In the genomic region with DNA sequence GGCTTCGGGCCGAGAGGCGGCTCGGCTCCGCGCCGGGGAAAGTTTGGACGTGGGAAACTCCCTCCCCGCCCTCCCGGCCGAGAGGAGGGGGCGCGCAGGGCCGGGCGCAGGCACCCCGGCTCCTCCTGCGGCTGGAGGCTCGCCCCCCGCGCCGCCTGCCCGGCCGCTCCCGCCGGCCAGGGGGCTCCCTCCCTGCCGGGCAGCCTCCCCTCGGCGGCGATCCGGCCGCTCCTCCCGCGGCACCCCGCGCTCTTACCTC, we compare ENCODE assay signal across 12 cellular contexts. TPM values are rescaled to one million over a fixed set of nuclear protein-coding genes. Genes with fewer than 3 reads are reported as not detected.
DNase-seq lines count a peak whose midpoint lies in the region; ATAC-seq and TF ChIP-seq lines count a peak whose summit lies in the region.
"Had no signal": no experiment of that assay in that cellular context is flagged by ENCODE, and none has a peak within 500 bp of the region (broad histone marks: within the 10 kb centered on the region; RNA-seq: fewer than 3 reads in every experiment).

No MANE protein-coding gene starts in this region.

- H3K27me3 ChIP-seq in GM23248 (replicated peaks; ENCODE audit: insufficient read depth) (peaks cover 86% of the 10 kb centered on the region), SJCRH30 (peaks cover 85% of the 10 kb centered on the region), suprapubic skin (peaks cover 83% of the 10 kb centered on the region)

- H3K4me1 ChIP-seq in GM23248 (ENCODE audit: insufficient read depth) = no peaks in the 10 kb centered on the region
- no peaks in the 10 kb centered on the region for H3K4me1 ChIP-seq in SJCRH30
- H3K4me1 ChIP-seq in suprapubic skin = peaks cover 48% of the 10 kb centered on the region

- 0 to 3% methylated on average over 1 to 21 of the region's 35 CpGs for WGBS in GM23248 (ENCODE audit: low coverage in 1 of 2, low lambda C conversion rate in 2 of 2, missing lambda C conversion rate in 2 of 2), 2 experiments
- no CpG with 5 or more reads among the region's 35 CpGs for WGBS in suprapubic skin

- H3F3A ChIP-seq in GM23248 (ENCODE audit: insufficient read depth) = no peaks in the 10 kb centered on the region

- H3K27ac ChIP-seq in GM23248 = no peak overlapping the region
- H3K27ac ChIP-seq in SJCRH30 = no peak overlapping the region
- no peak overlapping the region for H3K27ac ChIP-seq in suprapubic skin
- H3K27ac ChIP-seq: left lung, SK-N-MC had no signal

- no peak overlapping the region for H3K27ac Mint-ChIP-seq in activated naive CD4-positive, alpha-beta T cell treated with anti-CD3 and anti-CD28 coated beads, Interleukin-2, amount 50 U/mL, for 72 hours
- H3K27ac Mint-ChIP-seq: stimulated activated memory B cell treated with anti-CD40 and anti-IgM and Interleukin-4, amounts not matched to agents 10 μg/mL and 1 μg/mL and 100 μg/mL, for 72 hours had no signal

- TF ChIP-seq CTCF in suprapubic skin (IDR thresholded peaks at IDR 0.05) = no peak

- TF ChIP-seq EP300 in suprapubic skin (IDR thresholded peaks at IDR 0.05) = no peak

- no peaks in the 10 kb centered on the region for H3K9me3 Mint-ChIP-seq in activated naive CD4-positive, alpha-beta T cell treated with anti-CD3 and anti-CD28 coated beads, Interleukin-2, amount 50 U/mL, for 72 hours
- H3K9me3 Mint-ChIP-seq: stimulated activated memory B cell treated with anti-CD40 and anti-IgM and Interleukin-4, amounts not matched to agents 10 μg/mL and 1 μg/mL and 100 μg/mL, for 72 hours had no signal

- no peaks in the 10 kb centered on the region for H3K9me2 ChIP-seq in GM23248 (ENCODE audit: insufficient read depth)

- H3K36me3 ChIP-seq in GM23248 (ENCODE audit: low read depth) (no peaks in the 10 kb centered on the region), SJCRH30 (no peaks in the 10 kb centered on the region), suprapubic skin (no peaks in the 10 kb centered on the region)
- H3K36me3 ChIP-seq: left lung had no signal

- DNase-seq in GM23248 (no peak), SJCRH30 (no peak), suprapubic skin (ENCODE audit: low spot score in 2 of 2) (no peak)
- DNase-seq in stimulated activated naive CD8-positive, alpha-beta T cell treated with anti-CD3 and anti-CD28 coated beads, Interleukin-15, Interleukin-2, amounts not matched to agents 100 U/mL and 50 U/mL, for 24 hours = no peak
- no peak for DNase-seq in activated naive CD4-positive, alpha-beta T cell treated with anti-CD3 and anti-CD28 coated beads, Interleukin-2, amount 50 U/mL, for 72 hours (ENCODE audit: low spot score in 2 of 2)
- DNase-seq: NCI-H2081 treated with DMSO at 0.1 percent for 48 hours had no signal

- no peak overlapping the region for H3K9ac ChIP-seq in GM23248

- H2AFZ ChIP-seq in GM23248 = no peak overlapping the region

- in situ Hi-C loops in GM23248 (cut with MboI) = loop anchor here (25.0 kb wide), 1 partner anchor 296 kb away; a partner anchor contains a TSS

- peaks cover 0 to 4% of the 10 kb centered on the region in 2 donors for H3K36me3 Mint-ChIP-seq in activated naive CD4-positive, alpha-beta T cell treated with anti-CD3 and anti-CD28 coated beads, Interleukin-2, amount 50 U/mL, for 72 hours
- H3K36me3 Mint-ChIP-seq: stimulated activated memory B cell treated with anti-CD40 and anti-IgM and Interleukin-4, amounts not matched to agents 10 μg/mL and 1 μg/mL and 100 μg/mL, for 72 hours had no signal

- H3K79me2 ChIP-seq in GM23248 (ENCODE audit: insufficient read depth) = no peaks in the 10 kb centered on the region

- no peak overlapping the region for H3K4me2 ChIP-seq in GM23248 (ENCODE audit: unreplicated experiment)

- TF ChIP-seq POLR2A in suprapubic skin (IDR thresholded peaks at IDR 0.05) = no peak

- no peaks in the 10 kb centered on the region for H3K9me3 ChIP-seq in GM23248 (ENCODE audit: low read depth)
- H3K9me3 ChIP-seq in SJCRH30 (replicated peaks) = no peaks in the 10 kb centered on the region
- H3K9me3 ChIP-seq in iPS-18c (ENCODE audit: control insufficient read depth, insufficient read depth, low read length) = peaks cover 2% of the 10 kb centered on the region
- no peaks in the 10 kb centered on the region for H3K9me3 ChIP-seq in suprapubic skin
- H3K9me3 ChIP-seq: left lung had no signal

- no peaks in the 10 kb centered on the region for H4K20me1 ChIP-seq in GM23248 (ENCODE audit: insufficient read depth)

- no peak for ATAC-seq in GM18873 (IDR thresholded peaks at IDR 0.05; ENCODE audit: low FRiP score, unreplicated experiment)
- ATAC-seq in stimulated activated naive CD8-positive, alpha-beta T cell treated with anti-CD3 and anti-CD28 coated beads, Interleukin-15, Interleukin-2, amounts not matched to agents 100 U/mL and 50 U/mL, for 24 hours = no peak
- no peak for ATAC-seq in activated naive CD4-positive, alpha-beta T cell treated with anti-CD3 and anti-CD28 coated beads, Interleukin-2, amount 50 U/mL, for 72 hours

- H3K4me3 ChIP-seq in GM23248 (peak overlapping the region; percentile 51; the same call in 1 of the 2 replicates), SJCRH30 (peak overlapping the region; percentile 37), iPS-18c (ENCODE audit: insufficient read depth, low read depth, low read length) (peak overlapping the region; percentile 76), suprapubic skin (peak overlapping the region; percentile 59)
- H3K4me3 ChIP-seq: SK-N-MC had no signal

RNA-seq across cellular contexts. Expression of a gene that starts 0.4 kb away (rescaled TPM):
- not detected in 2 replicates for total RNA-seq in GM23248 (2014; rRNA removed; shearing (Covaris generic))
- polyA plus RNA-seq in GM23248 (2016; fragmentation: Nextera tagmentation; extraction: Ambion mirVana) = not detected in 2 replicates
- 0.06 TPM in 1 of 2 replicates, not detected in the other for total RNA-seq in SJCRH30 (2014; rRNA removed; shearing (Covaris generic))
- 1 to 10 TPM; 2.6 to 5.1 (median 3.3) TPM for total RNA-seq in suprapubic skin
- under 1 TPM in 1 of 2 donors, not detected in 1; 0.07 TPM for total RNA-seq in activated naive CD4-positive, alpha-beta T cell treated with anti-CD3 and anti-CD28 coated beads, Interleukin-2, amount 50 U/mL, for 72 hours
- total RNA-seq: epithelial cell of proximal tubule had no signal
